In genomic region chr7:139118234-139118802, GRCh38 we compare ENCODE assay signal across 1 cellular context.
TF ChIP-seq lines count a peak whose summit lies in the region.

No MANE protein-coding gene starts in this region.

TF ChIP-seq in K562, 482 proteins besides CTCF, POLR2A, EP300 and RAD21 (continued from another document):
- no peak for TF ChIP-seq SFPQ (IDR thresholded peaks at IDR 0.05; ENCODE audit: low read depth, low read length)
